23 cellular contexts compared by ENCODE assay signal in the genomic region with DNA sequence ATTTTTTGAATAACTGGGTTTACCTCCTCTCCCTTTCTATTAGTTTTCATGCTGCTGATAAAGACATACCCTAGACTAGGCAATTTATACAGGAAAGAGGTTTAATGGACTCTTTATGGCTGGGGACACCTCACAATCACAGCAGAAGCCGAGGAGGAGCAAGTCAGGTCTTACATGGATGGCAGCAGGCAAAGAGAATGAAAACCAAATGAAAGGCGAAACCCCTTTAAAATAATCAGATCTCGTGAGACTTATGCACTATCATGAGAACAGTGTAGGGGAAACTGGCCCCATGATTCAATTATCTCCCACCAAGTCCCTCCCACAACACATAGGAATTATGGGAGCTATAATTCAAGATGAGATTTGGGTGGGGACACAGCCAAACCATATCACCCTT. TPM values are rescaled to one million over a fixed set of nuclear protein-coding genes. Genes with fewer than 3 reads are reported as not detected.
DNase-seq lines count a peak whose midpoint lies in the region; ATAC-seq and TF ChIP-seq lines count a peak whose summit lies in the region.
"Had no signal": no experiment of that assay in that cellular context is flagged by ENCODE, and none has a peak within 500 bp of the region (broad histone marks: within the 10 kb centered on the region; RNA-seq: fewer than 3 reads in every experiment).

No MANE protein-coding gene starts in this region.

- H2AFZ ChIP-seq in GM23338: no peak overlapping the region

- H3K4me1 Mint-ChIP-seq in activated naive CD4-positive, alpha-beta T cell treated with anti-CD3 and anti-CD28 coated beads, Interleukin-2, amount 10 ng/mL, durations not matched to agents 7 days and 5 days: peaks cover 14% of the 10 kb centered on the region
- H3K4me1 Mint-ChIP-seq in GM23338 (peaks cover 3% of the 10 kb centered on the region; the same call in 2 of the 3 replicates), neural crest cell (no peaks in the 10 kb centered on the region)
- H3K4me1 Mint-ChIP-seq in activated naive CD8-positive, alpha-beta T cell treated with anti-CD3 and anti-CD28 coated beads for 36 hours: peaks cover 4% of the 10 kb centered on the region

- H3F3A ChIP-seq in GM23338 (replicated peaks; ENCODE audit: low read depth): no peaks in the 10 kb centered on the region

- H3K4me2 ChIP-seq in GM23338: no peak overlapping the region

- no peak for ATAC-seq in GM23338
- ATAC-seq: body of pancreas, esophagus mucosa had no signal

- H3K27ac ChIP-seq in GM23338 (ENCODE audit: low read depth) (no peak overlapping the region), esophagus muscularis mucosa (replicated peaks in 1 of 4) (no peak overlapping the region)
- H3K27ac ChIP-seq: body of pancreas, neutrophil, SK-N-MC, thyroid gland had no signal

- H3K27me3 Mint-ChIP-seq in activated naive CD4-positive, alpha-beta T cell treated with anti-CD3 and anti-CD28 coated beads, Interleukin-2, amount 10 ng/mL, durations not matched to agents 7 days and 5 days: no peaks in the 10 kb centered on the region
- H3K27me3 Mint-ChIP-seq in GM23338 (ENCODE audit: insufficient read depth, low read depth, poor library complexity): no peaks in the 10 kb centered on the region
- H3K27me3 Mint-ChIP-seq in activated naive CD8-positive, alpha-beta T cell treated with anti-CD3 and anti-CD28 coated beads for 36 hours: no peaks in the 10 kb centered on the region
- H3K27me3 Mint-ChIP-seq in neural crest cell (ENCODE audit: low read depth): peaks cover 2% of the 10 kb centered on the region

- H3K4me1 ChIP-seq in GM23338 (ENCODE audit: insufficient read depth) (peaks cover 12% of the 10 kb centered on the region), esophagus muscularis mucosa (peaks cover 10 to 32% (median 27%) of the 10 kb centered on the region in 4 donors)

- no peaks in the 10 kb centered on the region for H3K9me2 ChIP-seq in GM23338 (ENCODE audit: insufficient read depth)

- TF ChIP-seq POLR2A in esophagus muscularis mucosa (IDR thresholded peaks at IDR 0.05; ENCODE audit: low read depth): no peak

- H3K27me3 ChIP-seq in GM23338 (ENCODE audit: insufficient read depth) (no peaks in the 10 kb centered on the region), esophagus muscularis mucosa (no peaks in the 10 kb centered on the region)
- H3K27me3 ChIP-seq: body of pancreas, neutrophil, thyroid gland had no signal

- H3K79me2 ChIP-seq in GM23338 (replicated peaks; ENCODE audit: insufficient read depth): peaks cover 30% of the 10 kb centered on the region

- DNase-seq in activated naive CD4-positive, alpha-beta T cell treated with anti-CD3 and anti-CD28 coated beads, Interleukin-2, amount 10 ng/mL, durations not matched to agents 7 days and 5 days: no peak
- DNase-seq in activated naive CD4-positive, alpha-beta T cell (lab: John Stamatoyannopoulos, UW): no peak
- DNase-seq in GM23338 (ENCODE audit: low spot score) (no peak), neural crest cell (ENCODE audit: low read depth, low spot score) (no peak), esophagus muscularis mucosa (ENCODE audit: extremely low spot score) (no peak), A172 (ENCODE audit: low spot score) (no peak)
- DNase-seq in activated naive CD8-positive, alpha-beta T cell treated with anti-CD3 and anti-CD28 coated beads for 36 hours: no peak
- DNase-seq in stimulated activated CD4-positive, alpha-beta T cell treated with anti-CD3 and anti-CD28 coated beads, Interleukin-4, amount 100 ng/mL, for 4 hours: no peak
- DNase-seq: activated CD4-positive, alpha-beta T cell treated with anti-CD3 and anti-CD28 coated beads for 1 hour; activated CD8-positive, alpha-beta memory T cell treated with anti-CD3 and anti-CD28 coated beads, Interleukin-2, amount 50 U/mL, for 48 hours; body of pancreas; effector CD8-positive, alpha-beta T cell; KBM-7; NCI-H146; NCI-H526; RPMI8226; stimulated activated CD4-positive, alpha-beta T cell treated with anti-CD3 and anti-CD28 coated beads, Interleukin-1b, Interleukin-23, amount 100 ng/mL, for 48 hours; stimulated activated naive CD4-positive, alpha-beta T cell; thyroid gland had no signal

- CTCF ChIA-PET in activated naive CD4-positive, alpha-beta T cell treated with anti-CD3 and anti-CD28 coated beads, Interleukin-2, amount 10 ng/mL, durations not matched to agents 7 days and 5 days (lab: Charles Lee): no interaction called here

- H3K36me3 Mint-ChIP-seq in activated naive CD4-positive, alpha-beta T cell treated with anti-CD3 and anti-CD28 coated beads, Interleukin-2, amount 10 ng/mL, durations not matched to agents 7 days and 5 days: peaks cover 15% of the 10 kb centered on the region
- H3K36me3 Mint-ChIP-seq in GM23338 (ENCODE audit: low read depth) (peaks cover 2% of the 10 kb centered on the region; the same call in 2 of the 3 replicates), neural crest cell (ENCODE audit: low read depth) (no peaks in the 10 kb centered on the region)
- H3K36me3 Mint-ChIP-seq in activated naive CD8-positive, alpha-beta T cell treated with anti-CD3 and anti-CD28 coated beads for 36 hours: peaks cover 31% of the 10 kb centered on the region

- intact Hi-C loops in esophagus muscularis mucosa (cut with DNase I): loop anchor here (10.0 kb wide), 1 partner anchor 206 kb away; the partner anchor contains the start of genes CCPG1 and PIERCE2

- H3K36me3 ChIP-seq in GM23338 (ENCODE audit: insufficient read depth) (no peaks in the 10 kb centered on the region), esophagus muscularis mucosa (no peaks in the 10 kb centered on the region)
- H3K36me3 ChIP-seq: thyroid gland had no signal

- peak overlapping the region; percentile 40 for H3K4me3 Mint-ChIP-seq in activated naive CD4-positive, alpha-beta T cell treated with anti-CD3 and anti-CD28 coated beads, Interleukin-2, amount 10 ng/mL, durations not matched to agents 7 days and 5 days
- H3K4me3 Mint-ChIP-seq in GM23338 (peak overlapping the region; percentile 41; the same call in 2 of the 3 replicates), neural crest cell (peak overlapping the region; percentile 11)
- H3K4me3 Mint-ChIP-seq in activated naive CD8-positive, alpha-beta T cell treated with anti-CD3 and anti-CD28 coated beads for 36 hours: peak overlapping the region; percentile 25

- TF ChIP-seq EP300 in esophagus muscularis mucosa (IDR thresholded peaks at IDR 0.05): no peak

- H3K27ac Mint-ChIP-seq in activated naive CD4-positive, alpha-beta T cell treated with anti-CD3 and anti-CD28 coated beads, Interleukin-2, amount 10 ng/mL, durations not matched to agents 7 days and 5 days: no peak overlapping the region
- H3K27ac Mint-ChIP-seq in GM23338 (no peak overlapping the region), neural crest cell (ENCODE audit: unreplicated experiment) (no peak overlapping the region)
- peak overlapping the region; percentile 39 for H3K27ac Mint-ChIP-seq in activated naive CD8-positive, alpha-beta T cell treated with anti-CD3 and anti-CD28 coated beads for 36 hours

- TF ChIP-seq CTCF in GM23338 (conservative IDR thresholded peaks at IDR 0.05; ENCODE audit: low read depth in 2 of 2) (no peak), neural crest cell (conservative IDR thresholded peaks at IDR 0.05) (no peak), esophagus muscularis mucosa (IDR thresholded peaks at IDR 0.05) (no peak)

- H3K4me3 ChIP-seq in GM23338: no peak overlapping the region
- no peak overlapping the region for H3K4me3 ChIP-seq in esophagus muscularis mucosa
- H3K4me3 ChIP-seq: body of pancreas, SK-N-MC, skin epidermis, thyroid gland had no signal

- 85% methylated on average over 3 of the region's 3 CpGs for WGBS in esophagus muscularis mucosa

- H4K20me1 ChIP-seq in GM23338 (replicated peaks; ENCODE audit: insufficient read depth): peaks cover 16% of the 10 kb centered on the region

- H3K9me3 Mint-ChIP-seq in activated naive CD4-positive, alpha-beta T cell treated with anti-CD3 and anti-CD28 coated beads, Interleukin-2, amount 10 ng/mL, durations not matched to agents 7 days and 5 days: peaks cover 11% of the 10 kb centered on the region
- H3K9me3 Mint-ChIP-seq in GM23338 (peaks cover 11% of the 10 kb centered on the region), neural crest cell (no peaks in the 10 kb centered on the region)
- H3K9me3 Mint-ChIP-seq in activated naive CD8-positive, alpha-beta T cell treated with anti-CD3 and anti-CD28 coated beads for 36 hours: peaks cover 10% of the 10 kb centered on the region

- H3K9me3 ChIP-seq in esophagus muscularis mucosa: no peaks in the 10 kb centered on the region
- H3K9me3 ChIP-seq: body of pancreas, neutrophil, thyroid gland had no signal

TF ChIP-seq in GM23338, 12 proteins besides CTCF, POLR2A, EP300 and RAD21 (continues in another document):
- TF ChIP-seq JUNB (IDR thresholded peaks at IDR 0.05; ENCODE audit: unreplicated experiment): no peak
- TF ChIP-seq NANOG (IDR thresholded peaks at IDR 0.05; ENCODE audit: borderline replicate concordance): no peak

RNA-seq across cellular contexts. Expression of gene RSL24D1, which starts 2.0 kb away (rescaled TPM):
- 125 and 146 TPM in 2 replicates for total RNA-seq in GM23338 (2014; rRNA removed; shearing (Covaris generic))
- 181 and 201 TPM in 2 replicates for polyA plus RNA-seq in GM23338 (2016; fragmentation: Nextera tagmentation; extraction: Ambion mirVana)
- total RNA-seq in activated naive CD8-positive, alpha-beta T cell treated with anti-CD3 and anti-CD28 coated beads for 36 hours: 100 to 1,000 TPM; 179 to 181 TPM
- total RNA-seq in neural crest cell (78.6 and 83.8 TPM in 2 replicates), esophagus muscularis mucosa (10 to 100 TPM; 49.8 to 92.4 (median 75.5) TPM)
- total RNA-seq in A172 (2014; rRNA removed; shearing (Covaris generic)): 100.0 and 130 TPM in 2 replicates
